ENCODE assay signal across 8 cellular contexts in genomic region chr10:97278491-97278989, GRCh38. TPM values are rescaled to one million over a fixed set of nuclear protein-coding genes. Genes with fewer than 3 reads are reported as not detected.
A peak's percentile ranks its signal among the peaks of the same experiment; 100 is the strongest.
DNase-seq lines count a peak whose midpoint lies in the region; ATAC-seq, FAIRE-seq and TF ChIP-seq lines count a peak whose summit lies in the region.

No MANE protein-coding gene starts in this region.

- H3K27me3 ChIP-seq in GM23248 (replicated peaks; ENCODE audit: insufficient read depth) (no peaks in the 10 kb centered on the region), ascending aorta (no peaks in the 10 kb centered on the region), hepatocyte (no peaks in the 10 kb centered on the region), spleen (replicated peaks in 1 of 7) (no peaks in the 10 kb centered on the region)

- TF ChIP-seq POLR2A in spleen (IDR thresholded peaks at IDR 0.05): no peak
- no peak for TF ChIP-seq POLR2A in GM12892 (IDR thresholded peaks at IDR 0.05; ENCODE audit: low read depth, low read length)

- DNase-seq in AG20443 (ENCODE audit: low spot score): peak; percentile 76
- peak; percentile 82 for DNase-seq in GM23248
- DNase-seq in NCI-H2227 treated with DMSO at 0.1 percent for 48 hours (lab: John Stamatoyannopoulos, UW): peak; percentile 42
- DNase-seq in ascending aorta (ENCODE audit: low spot score in 2 of 2): no peak
- peak; percentile 72 for DNase-seq in hepatocyte (ENCODE audit: low spot score)
- no peak for DNase-seq in spleen
- DNase-seq in GM12892 (ENCODE audit: insufficient read length): no peak

- intact Hi-C loops in ascending aorta (cut with DNase I): loop anchor here (2.0 kb wide), 2 partner anchors 14 to 76 kb away; partner anchors contain the start of gene ARHGAP19
- intact Hi-C loops in spleen (cut with DNase I; ENCODE audit: low total_unique reads): no loop called here

- H3K79me2 ChIP-seq in GM23248 (ENCODE audit: insufficient read depth) (peaks cover 13% of the 10 kb centered on the region), hepatocyte (peaks cover 25% of the 10 kb centered on the region)

- H3K4me1 ChIP-seq in GM23248 (ENCODE audit: insufficient read depth): peaks cover 19% of the 10 kb centered on the region
- peaks cover 9 to 16% of the 10 kb centered on the region in 2 donors for H3K4me1 ChIP-seq in ascending aorta
- H3K4me1 ChIP-seq in hepatocyte (ENCODE audit: insufficient read depth): peaks cover 12% of the 10 kb centered on the region
- H3K4me1 ChIP-seq in spleen: peaks cover 7 to 41% (median 29%) of the 10 kb centered on the region in 6 donors

- in situ Hi-C loops in GM23248 (cut with MboI): no loop called here

- H3F3A ChIP-seq in GM23248 (ENCODE audit: insufficient read depth): peaks cover 16% of the 10 kb centered on the region

- H3K9me3 ChIP-seq in GM23248 (ENCODE audit: low read depth): no peaks in the 10 kb centered on the region
- H3K9me3 ChIP-seq in ascending aorta: no peaks in the 10 kb centered on the region
- no peaks in the 10 kb centered on the region for H3K9me3 ChIP-seq in hepatocyte (ENCODE audit: low read depth)
- no peaks in the 10 kb centered on the region for H3K9me3 ChIP-seq in spleen

- no peak for FAIRE-seq in GM12892 (lab: Jason Lieb, UNC)

- H3K9ac ChIP-seq in GM23248: peak overlapping the region; percentile 12; the same call in 1 of the 2 replicates

- H3K4me3 ChIP-seq in GM23248 (no peak overlapping the region), ascending aorta (no peak overlapping the region), hepatocyte (no peak overlapping the region), spleen (no peak overlapping the region)

- peak overlapping the region; percentile 33 for H3K4me2 ChIP-seq in GM23248 (ENCODE audit: unreplicated experiment)
- peak overlapping the region; percentile 17 for H3K4me2 ChIP-seq in hepatocyte

- ATAC-seq in HG03095 (IDR thresholded peaks at IDR 0.05; ENCODE audit: unreplicated experiment): no peak

- H3K9me2 ChIP-seq in GM23248 (ENCODE audit: insufficient read depth): no peaks in the 10 kb centered on the region
- no peaks in the 10 kb centered on the region for H3K9me2 ChIP-seq in hepatocyte (replicated peaks; ENCODE audit: insufficient read depth)

- no peak overlapping the region for H2AFZ ChIP-seq in GM23248
- H2AFZ ChIP-seq in hepatocyte: no peak overlapping the region

- TF ChIP-seq CTCF in ascending aorta (IDR thresholded peaks at IDR 0.05): peak; percentile 53 to 67 (median 56)
- TF ChIP-seq CTCF in hepatocyte (IDR thresholded peaks at IDR 0.05; ENCODE audit: poor library complexity): peak; percentile 68
- peak; percentile 36 to 74 (median 64) for TF ChIP-seq CTCF in spleen (IDR thresholded peaks at IDR 0.05 in 8 of 11, conservative IDR thresholded peaks at IDR 0.05 in 3 of 11)

- H3K36me3 ChIP-seq in GM23248 (ENCODE audit: low read depth) (no peaks in the 10 kb centered on the region), ascending aorta (no peaks in the 10 kb centered on the region), hepatocyte (replicated peaks; ENCODE audit: insufficient read depth, low read depth) (no peaks in the 10 kb centered on the region), spleen (no peaks in the 10 kb centered on the region)

- H3K27ac ChIP-seq in GM23248: peak overlapping the region; percentile 51
- H3K27ac ChIP-seq in ascending aorta: peak overlapping the region; percentile 40 to 66
- peak overlapping the region; percentile 57 for H3K27ac ChIP-seq in hepatocyte
- peak overlapping the region in 7 of 8 donors; percentile 66 to 81 (median 72) for H3K27ac ChIP-seq in spleen

- H4K20me1 ChIP-seq in GM23248 (ENCODE audit: insufficient read depth): no peaks in the 10 kb centered on the region
- H4K20me1 ChIP-seq in hepatocyte (ENCODE audit: insufficient read depth, poor library complexity, severe bottlenecking): no peaks in the 10 kb centered on the region

RNA-seq across cellular contexts. Expression of gene ARHGAP19, which starts 13.9 kb away (rescaled TPM):
- total RNA-seq in GM23248 (2014; rRNA removed; shearing (Covaris generic)): 5.0 and 5.1 TPM in 2 replicates
- polyA plus RNA-seq in GM23248 (2016; fragmentation: Nextera tagmentation; extraction: Ambion mirVana) (1.9 and 2.2 TPM in 2 replicates), hepatocyte (2.7 and 5.0 TPM in 2 replicates), spleen (1 to 10 TPM; 3.1 to 7.4 (median 5.1) TPM)
- total RNA-seq in ascending aorta (4.5 TPM), hepatocyte (6.4 and 8.7 TPM in 2 replicates), spleen (10 to 100 TPM; 17.5 to 35.3 (median 27.5) TPM)
- 18.7 TPM for polyA plus RNA-seq in GM12892 (2012; ENCODE audit: missing spikeins)

RNA-seq across cellular contexts. Expression of gene FRAT1, which starts 40.5 kb away (rescaled TPM):
- total RNA-seq in GM23248 (2014; rRNA removed; shearing (Covaris generic)): 1.6 and 1.8 TPM in 2 replicates
- polyA plus RNA-seq in GM23248 (2016; fragmentation: Nextera tagmentation; extraction: Ambion mirVana): 0.44 and 0.75 TPM in 2 replicates
- total RNA-seq in ascending aorta: 5.2 TPM
- 13.8 and 14.2 TPM in 2 replicates for total RNA-seq in hepatocyte
- polyA plus RNA-seq in hepatocyte: 8.1 and 14.2 TPM in 2 replicates
- 10 to 100 TPM; 13.3 to 27.2 (median 21.5) TPM for total RNA-seq in spleen
- 1 to 10 TPM; 6.0 to 7.8 (median 7.7) TPM for polyA plus RNA-seq in spleen
- 0.34 TPM for polyA plus RNA-seq in GM12892 (2012; ENCODE audit: missing spikeins)

RNA-seq across cellular contexts. Expression of gene FRAT2, which starts 56.0 kb away (rescaled TPM):
- 10.3 and 16.3 TPM in 2 replicates for total RNA-seq in GM23248 (2014; rRNA removed; shearing (Covaris generic))
- 1.6 and 2.8 TPM in 2 replicates for polyA plus RNA-seq in GM23248 (2016; fragmentation: Nextera tagmentation; extraction: Ambion mirVana)
- 32.0 TPM for total RNA-seq in ascending aorta
- total RNA-seq in hepatocyte: 23.4 and 27.4 TPM in 2 replicates
- 29.4 and 30.4 TPM in 2 replicates for polyA plus RNA-seq in hepatocyte
- 10 to 100 TPM; 28.3 to 75.6 (median 46.3) TPM for total RNA-seq in spleen
- polyA plus RNA-seq in spleen: 10 to 100 TPM; 12.3 to 19.9 (median 14.3) TPM
- polyA plus RNA-seq in GM12892 (2012; ENCODE audit: missing spikeins): 1.8 TPM

Comparison
In these comparisons a context has a peak if more than half of its experiments do, and no peak if none do; other contexts are left out.
1. DNase-seq: peak in AG20443 (single experiment), GM23248 (single experiment), NCI-H2227 treated with DMSO at 0.1 percent for 48 hours (single experiment) and hepatocyte (single experiment); none in ascending aorta (0 of 2), spleen (single experiment) and GM12892 (single experiment).
2. Peak in every context shown above with its lines, with median percentiles within 50 percentile points of each other: H3K27ac ChIP-seq and CTCF ChIP-seq.